Comparison of ENCODE assay signal across 1 cellular context in the genomic region with DNA sequence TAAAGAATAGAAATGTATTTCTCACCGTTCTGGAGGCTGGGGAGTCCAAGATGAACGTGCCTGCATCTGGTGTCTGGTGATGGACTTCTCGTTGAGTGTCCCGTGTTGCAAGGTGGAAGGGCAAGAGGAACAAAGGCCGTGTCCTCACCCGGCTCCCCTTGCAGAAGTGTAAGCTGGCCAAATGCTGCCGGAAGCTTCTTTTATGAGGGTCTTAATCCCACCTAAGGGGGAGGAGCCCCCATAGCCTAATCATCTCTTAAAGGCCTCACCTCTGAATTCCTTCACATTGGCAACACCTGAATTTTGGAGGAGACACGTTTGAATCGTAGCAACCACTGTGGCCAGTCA.
TF ChIP-seq lines count a peak whose summit lies in the region.

No MANE protein-coding gene starts in this region.

TF ChIP-seq in IMR-90, 13 proteins besides CTCF, POLR2A, EP300 and RAD21:
- TF ChIP-seq, protein P1, sequence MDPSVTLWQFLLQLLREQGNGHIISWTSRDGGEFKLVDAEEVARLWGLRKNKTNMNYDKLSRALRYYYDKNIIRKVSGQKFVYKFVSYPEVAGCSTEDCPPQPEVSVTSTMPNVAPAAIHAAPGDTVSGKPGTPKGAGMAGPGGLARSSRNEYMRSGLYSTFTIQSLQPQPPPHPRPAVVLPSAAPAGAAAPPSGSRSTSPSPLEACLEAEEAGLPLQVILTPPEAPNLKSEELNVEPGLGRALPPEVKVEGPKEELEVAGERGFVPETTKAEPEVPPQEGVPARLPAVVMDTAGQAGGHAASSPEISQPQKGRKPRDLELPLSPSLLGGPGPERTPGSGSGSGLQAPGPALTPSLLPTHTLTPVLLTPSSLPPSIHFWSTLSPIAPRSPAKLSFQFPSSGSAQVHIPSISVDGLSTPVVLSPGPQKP (IDR thresholded peaks at IDR 0.05; ENCODE audit: borderline replicate concordance, low read depth, low read length), result no peak
- TF ChIP-seq MAZ (IDR thresholded peaks at IDR 0.05; ENCODE audit: borderline replicate concordance, low read depth, low read length) (no peak), CEBPB (IDR thresholded peaks at IDR 0.05; ENCODE audit: low read depth, low read length) (no peak), BHLHE40 (IDR thresholded peaks at IDR 0.05; ENCODE audit: low read depth, low read length) (no peak), FOS (IDR thresholded peaks at IDR 0.05; ENCODE audit: low read depth, low read length) (no peak), MAFK (IDR thresholded peaks at IDR 0.05; ENCODE audit: low read depth, low read length) (no peak), NFE2L2 (IDR thresholded peaks at IDR 0.05; ENCODE audit: low read depth, low read length) (no peak), SMC3 (IDR thresholded peaks at IDR 0.05; ENCODE audit: low read depth, low read length) (no peak)
TF ChIP-seq in IMR-90: peak in this region for 0.
